Comparison of ENCODE assay signal across 19 cellular contexts in the genomic region with DNA sequence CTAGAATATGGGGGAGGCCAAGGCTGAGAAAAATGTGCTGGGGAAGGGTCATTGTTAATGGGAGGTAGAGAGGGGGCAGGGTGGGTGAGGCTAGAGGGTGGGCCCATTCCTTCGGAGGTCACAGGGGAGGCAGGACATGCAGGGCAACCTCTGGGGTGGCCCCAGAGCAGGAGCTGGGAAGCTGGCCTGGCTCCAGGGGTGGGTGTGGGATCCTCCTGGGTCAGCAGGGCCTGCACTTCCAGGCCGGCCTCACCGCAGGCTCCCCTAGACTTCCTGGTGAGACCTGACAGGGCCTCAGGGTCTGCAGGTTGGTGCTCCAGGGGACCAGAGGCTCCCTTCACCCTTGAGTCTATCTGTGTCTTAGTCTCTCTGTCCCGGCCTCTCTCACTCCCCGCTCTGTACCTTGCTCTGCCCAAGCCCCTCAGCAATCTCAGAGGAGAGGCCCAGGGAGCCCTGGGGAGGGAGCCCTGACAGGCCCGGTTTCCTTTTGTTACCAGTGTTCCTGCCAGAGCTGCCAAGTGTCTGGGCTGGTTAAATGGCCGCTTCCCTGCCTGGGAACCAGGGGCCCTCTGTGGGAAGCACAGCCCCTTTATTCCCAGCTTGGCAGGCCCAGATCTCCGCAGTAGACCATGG. TPM values are rescaled to one million over a fixed set of nuclear protein-coding genes. Genes with fewer than 3 reads are reported as not detected.
A peak's percentile ranks its signal among the peaks of the same experiment; 100 is the strongest.
DNase-seq lines count a peak whose midpoint lies in the region; ATAC-seq and TF ChIP-seq lines count a peak whose summit lies in the region.
"Had no signal": no experiment of that assay in that cellular context is flagged by ENCODE, and none has a peak within 500 bp of the region (broad histone marks: within the 10 kb centered on the region; RNA-seq: fewer than 3 reads in every experiment).

No MANE protein-coding gene starts in this region.

- no peaks in the 10 kb centered on the region for H3K79me2 ChIP-seq in neural progenitor cell (ENCODE audit: low read depth)

- peak overlapping the region; percentile 41 for H3K27ac Mint-ChIP-seq in T-helper 1 cell treated with Interleukin-12 subunit alpha and Interleukin-12 subunit beta and Interleukin-4 antibody, amounts not matched to agents 30 μg/mL and 1 μg/mL, for 36 hours
- no peak overlapping the region for H3K27ac Mint-ChIP-seq in neural progenitor cell

- no peak for DNase-seq in T-helper 1 cell
- DNase-seq in HL-60 (ENCODE audit: low read depth in 1 of 2, low spot score in 1 of 2): no peak
- DNase-seq in caudate nucleus (lab: John Stamatoyannopoulos, UW): peak in 6 of 61 donors; percentile 16 to 53 (median 29)
- DNase-seq in neural progenitor cell (ENCODE audit: low spot score): no peak
- DNase-seq in GM13976 (ENCODE audit: low spot score): no peak
- no peak for DNase-seq in EL
- DNase-seq: cerebellar nuclear complex; DMS79 treated with DMSO at 0.1 percent for 48 hours; NCI-H1694 treated with DMSO at 0.1 percent for 48 hours; NCI-H446; stimulated activated CD4-positive, alpha-beta T cell treated with anti-CD3 and anti-CD28 coated beads, Interleukin-1b, Interleukin-23, amount 100 ng/mL, for 48 hours had no signal

- H3K4me1 ChIP-seq in neural progenitor cell: peaks cover 23% of the 10 kb centered on the region

- H3K9me3 Mint-ChIP-seq in T-helper 1 cell treated with Interleukin-12 subunit alpha and Interleukin-12 subunit beta and Interleukin-4 antibody, amounts not matched to agents 30 μg/mL and 1 μg/mL, for 36 hours: peaks cover 13% of the 10 kb centered on the region
- H3K9me3 Mint-ChIP-seq in neural progenitor cell: peaks cover 12% of the 10 kb centered on the region
- H3K9me3 Mint-ChIP-seq: neural crest cell had no signal

- H3K4me2 ChIP-seq in neural progenitor cell: peak overlapping the region; percentile 23

- no peak overlapping the region for H3K9ac ChIP-seq in neural progenitor cell

- H2AFZ ChIP-seq in neural progenitor cell (replicated peaks): no peak overlapping the region

- H3K27ac ChIP-seq in HL-60 (replicated peaks) (peak overlapping the region; percentile 68), caudate nucleus (ENCODE audit: low read depth, low read length) (peak overlapping the region; percentile 52), neural progenitor cell (no peak overlapping the region)
- H3K27ac ChIP-seq: 22Rv1, C4-2B, SJSA1 had no signal

- no peaks in the 10 kb centered on the region for H3K27me3 Mint-ChIP-seq in T-helper 1 cell treated with Interleukin-12 subunit alpha and Interleukin-12 subunit beta and Interleukin-4 antibody, amounts not matched to agents 30 μg/mL and 1 μg/mL, for 36 hours (ENCODE audit: low read depth)
- H3K27me3 Mint-ChIP-seq in neural progenitor cell (ENCODE audit: insufficient read depth, low read depth): peaks cover 11% of the 10 kb centered on the region

- H3K36me3 ChIP-seq in neural progenitor cell: no peaks in the 10 kb centered on the region

- H3F3A ChIP-seq in neural progenitor cell (ENCODE audit: low read depth): no peaks in the 10 kb centered on the region

- H3K4me3 ChIP-seq in HL-60 (replicated peaks; ENCODE audit: insufficient read depth, low read length): no peak overlapping the region
- no peak overlapping the region for H3K4me3 ChIP-seq in neural progenitor cell
- H3K4me3 ChIP-seq: lung, SJSA1, tibial nerve had no signal

- H3K4me3 Mint-ChIP-seq in T-helper 1 cell treated with Interleukin-12 subunit alpha and Interleukin-12 subunit beta and Interleukin-4 antibody, amounts not matched to agents 30 μg/mL and 1 μg/mL, for 36 hours: no peak overlapping the region
- no peak overlapping the region for H3K4me3 Mint-ChIP-seq in neural progenitor cell
- H3K4me3 Mint-ChIP-seq: neural crest cell had no signal

- no peaks in the 10 kb centered on the region for H4K20me1 ChIP-seq in neural progenitor cell (ENCODE audit: low read depth)

- peaks cover 65% of the 10 kb centered on the region for H3K4me1 Mint-ChIP-seq in T-helper 1 cell treated with Interleukin-12 subunit alpha and Interleukin-12 subunit beta and Interleukin-4 antibody, amounts not matched to agents 30 μg/mL and 1 μg/mL, for 36 hours (ENCODE audit: low read depth)
- peaks cover 39% of the 10 kb centered on the region for H3K4me1 Mint-ChIP-seq in neural progenitor cell

- no peaks in the 10 kb centered on the region for H3K27me3 ChIP-seq in HL-60 (ENCODE audit: insufficient read depth, poor library complexity, severe bottlenecking)
- H3K27me3 ChIP-seq in neural progenitor cell: no peaks in the 10 kb centered on the region
- H3K27me3 ChIP-seq: SJSA1, tibial nerve had no signal

- peaks cover 64% of the 10 kb centered on the region for H3K36me3 Mint-ChIP-seq in T-helper 1 cell treated with Interleukin-12 subunit alpha and Interleukin-12 subunit beta and Interleukin-4 antibody, amounts not matched to agents 30 μg/mL and 1 μg/mL, for 36 hours (ENCODE audit: low read depth)
- H3K36me3 Mint-ChIP-seq in neural progenitor cell: peaks cover 21% of the 10 kb centered on the region

- no peaks in the 10 kb centered on the region for H3K9me3 ChIP-seq in neural progenitor cell (ENCODE audit: low read depth)

- TF ChIP-seq CTCF in HL-60 (IDR thresholded peaks at IDR 0.05; ENCODE audit: insufficient read depth, low read length): no peak
- no peak for TF ChIP-seq CTCF in neural progenitor cell (IDR thresholded peaks at IDR 0.05)
- no peak for TF ChIP-seq CTCF in GM13976 (IDR thresholded peaks at IDR 0.05; ENCODE audit: borderline replicate concordance, control extremely low read depth, extremely low read depth, insufficient read depth, missing control alignments)

- in situ Hi-C loops in GM13976 (cut with MboI; ENCODE audit: low sequenced_read_pairs, unreplicated experiment): no loop called here

- no peak for ATAC-seq in GM18873 (IDR thresholded peaks at IDR 0.05; ENCODE audit: low FRiP score, unreplicated experiment)

RNA-seq across cellular contexts. Expression of a gene that starts 13.8 kb away (rescaled TPM):
- total RNA-seq in neural progenitor cell (ENCODE audit: low replicate concordance): 8.8 and 16.2 TPM in 2 replicates
